Comparison of ENCODE assay signal across 34 cellular contexts in the genomic region with DNA sequence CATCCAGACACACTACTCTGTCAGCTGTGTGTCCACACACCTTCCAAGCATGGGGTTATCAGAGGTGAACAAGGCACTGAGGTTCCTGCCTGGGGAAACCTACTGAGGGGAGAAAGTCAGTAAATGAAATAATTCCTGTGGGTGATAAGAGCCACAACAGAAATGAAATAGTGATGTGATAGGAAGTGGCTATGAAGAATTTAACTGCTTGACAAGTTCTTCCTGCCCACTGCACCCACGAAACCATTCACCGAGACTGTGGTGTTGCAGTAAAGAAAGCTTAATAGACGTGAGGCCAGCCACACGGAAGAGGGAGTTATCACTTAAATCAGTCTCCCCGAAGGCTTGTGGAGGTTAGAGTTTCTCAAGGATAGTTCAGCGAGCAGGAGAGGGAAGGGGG.
"Had no signal": no experiment of that assay in that cellular context is flagged by ENCODE, and none has a peak within 500 bp of the region (broad histone marks: within the 10 kb centered on the region; RNA-seq: fewer than 3 reads in every experiment).

No MANE protein-coding gene starts in this region.

- H3K4me1 Mint-ChIP-seq: activated CD4-positive, alpha-beta memory T cell treated with anti-CD3 and anti-CD28 coated beads, Interleukin-2, amount 10 ng/mL, durations not matched to agents 7 days and 5 days; activated naive CD4-positive, alpha-beta T cell treated with anti-CD3 and anti-CD28 coated beads, Interleukin-2, amount 10 ng/mL, durations not matched to agents 7 days and 5 days; activated naive CD8-positive, alpha-beta T cell treated with anti-CD3 and anti-CD28 coated beads, Interleukin-2, amount 50 U/mL, for 24 hours had no signal

- H3K9ac ChIP-seq: KMS-11 had no signal

- H3K36me3 Mint-ChIP-seq: activated naive CD4-positive, alpha-beta T cell treated with anti-CD3 and anti-CD28 coated beads, Interleukin-2, amount 10 ng/mL, durations not matched to agents 7 days and 5 days; brain had no signal

- H3K27ac ChIP-seq: KMS-11, PC-9, WERI-Rb-1 had no signal

- H3K4me3 Mint-ChIP-seq: activated CD4-positive, alpha-beta memory T cell treated with anti-CD3 and anti-CD28 coated beads, Interleukin-2, amount 10 ng/mL, durations not matched to agents 7 days and 5 days; activated naive CD4-positive, alpha-beta T cell treated with anti-CD3 and anti-CD28 coated beads, Interleukin-2, amount 10 ng/mL, durations not matched to agents 7 days and 5 days; activated naive CD8-positive, alpha-beta T cell; activated naive CD8-positive, alpha-beta T cell treated with anti-CD3 and anti-CD28 coated beads, Interleukin-2, amount 50 U/mL, for 24 hours; activated T-cell treated with anti-CD3 and anti-CD28 coated beads, Interleukin-2, amount 50 U/mL, for 4 hours; activated T-helper 1 cell treated with anti-CD3 and anti-CD28 coated beads, Interleukin-12 subunit alpha, Interleukin-12 subunit beta, Interleukin-2, Interleukin-4 antibody, amounts not matched to agents 30 ng/mL and 10 ng/mL and 1 ng/mL, durations not matched to agents 14 hours and 24 hours and 36 hours; brain had no signal

- DNase-seq: activated CD4-positive, alpha-beta memory T cell treated with anti-CD3 and anti-CD28 coated beads, Interleukin-2, amount 10 ng/mL, durations not matched to agents 7 days and 5 days; activated CD4-positive, alpha-beta T cell treated with anti-CD3 and anti-CD28 coated beads for 1 hour; activated CD4-positive, alpha-beta T cell treated with anti-CD3 and anti-CD28 coated beads for 48 hours; activated CD4-positive, CD25-positive, alpha-beta regulatory T cell; activated CD8-positive, alpha-beta memory T cell treated with anti-CD3 and anti-CD28 coated beads, Interleukin-2, amount 50 U/mL, for 4 hours; activated effector memory CD4-positive, alpha-beta T cell treated with Interleukin-2 at 50 U/mL for 16 hours; activated naive CD4-positive, alpha-beta T cell treated with anti-CD3 and anti-CD28 coated beads, Interleukin-2, amount 10 ng/mL, durations not matched to agents 7 days and 5 days; activated naive CD8-positive, alpha-beta T cell treated with anti-CD3 and anti-CD28 coated beads, Interleukin-2, amount 50 U/mL, for 24 hours; activated T-cell treated with anti-CD3 and anti-CD28 coated beads for 4 hours; activated T-cell treated with anti-CD3 and anti-CD28 coated beads, Interleukin-2, amount 50 U/mL, for 4 hours; anterior cingulate cortex; caudate nucleus; cerebellar nuclear complex; MM.1S; NCI-H1105 treated with DMSO at 0.1 percent for 48 hours; NCI-H1436; NCI-H1694; NCI-H1930; NCI-H2081 treated with DMSO at 0.1 percent for 48 hours; NCI-H510A; NCI-H526; NCI-H748 treated with DMSO at 0.1 percent for 48 hours; NK-92 treated with Interleukin-12 subunit alpha and Interleukin-12 subunit beta, amount 100 ng/mL, for 24 hours; PC-9; Right ventricle myocardium superior; SW 1271; T-helper 1 cell; T-helper 2 cell; T-helper 9 cell; WERI-Rb-1 had no signal

- H3K4me3 ChIP-seq: PC-9 had no signal

- H3K9me3 Mint-ChIP-seq: activated naive CD4-positive, alpha-beta T cell treated with anti-CD3 and anti-CD28 coated beads, Interleukin-2, amount 10 ng/mL, durations not matched to agents 7 days and 5 days; activated naive CD8-positive, alpha-beta T cell treated with anti-CD3 and anti-CD28 coated beads, Interleukin-2, amount 50 U/mL, for 24 hours; activated T-helper 1 cell treated with anti-CD3 and anti-CD28 coated beads, Interleukin-12 subunit alpha, Interleukin-12 subunit beta, Interleukin-2, Interleukin-4 antibody, amounts not matched to agents 30 ng/mL and 10 ng/mL and 1 ng/mL, durations not matched to agents 14 hours and 24 hours and 36 hours had no signal

- H3K27me3 Mint-ChIP-seq: activated CD4-positive, alpha-beta memory T cell treated with anti-CD3 and anti-CD28 coated beads, Interleukin-2, amount 10 ng/mL, durations not matched to agents 7 days and 5 days; activated naive CD4-positive, alpha-beta T cell treated with anti-CD3 and anti-CD28 coated beads, Interleukin-2, amount 10 ng/mL, durations not matched to agents 7 days and 5 days had no signal

- H3K36me3 ChIP-seq: WERI-Rb-1 had no signal

- ATAC-seq: activated naive CD8-positive, alpha-beta T cell treated with anti-CD3 and anti-CD28 coated beads, Interleukin-2, amount 50 U/mL, for 24 hours; activated T-cell treated with anti-CD3 and anti-CD28 coated beads, Interleukin-2, amount 50 U/mL, for 4 hours had no signal

- H3K27ac Mint-ChIP-seq: activated CD4-positive, alpha-beta memory T cell treated with anti-CD3 and anti-CD28 coated beads, Interleukin-2, amount 10 ng/mL, durations not matched to agents 7 days and 5 days; activated naive CD4-positive, alpha-beta T cell treated with anti-CD3 and anti-CD28 coated beads, Interleukin-2, amount 10 ng/mL, durations not matched to agents 7 days and 5 days; activated naive CD8-positive, alpha-beta T cell; activated naive CD8-positive, alpha-beta T cell treated with anti-CD3 and anti-CD28 coated beads, Interleukin-2, amount 50 U/mL, for 24 hours; activated T-helper 1 cell treated with anti-CD3 and anti-CD28 coated beads, Interleukin-12 subunit alpha, Interleukin-12 subunit beta, Interleukin-2, Interleukin-4 antibody, amounts not matched to agents 30 ng/mL and 10 ng/mL and 1 ng/mL, durations not matched to agents 14 hours and 24 hours and 36 hours had no signal

- H3K4me2 ChIP-seq: KMS-11, PC-9 had no signal

- H2AFZ ChIP-seq: PC-9 had no signal
